1 cellular context compared by ENCODE assay signal in the genomic region with DNA sequence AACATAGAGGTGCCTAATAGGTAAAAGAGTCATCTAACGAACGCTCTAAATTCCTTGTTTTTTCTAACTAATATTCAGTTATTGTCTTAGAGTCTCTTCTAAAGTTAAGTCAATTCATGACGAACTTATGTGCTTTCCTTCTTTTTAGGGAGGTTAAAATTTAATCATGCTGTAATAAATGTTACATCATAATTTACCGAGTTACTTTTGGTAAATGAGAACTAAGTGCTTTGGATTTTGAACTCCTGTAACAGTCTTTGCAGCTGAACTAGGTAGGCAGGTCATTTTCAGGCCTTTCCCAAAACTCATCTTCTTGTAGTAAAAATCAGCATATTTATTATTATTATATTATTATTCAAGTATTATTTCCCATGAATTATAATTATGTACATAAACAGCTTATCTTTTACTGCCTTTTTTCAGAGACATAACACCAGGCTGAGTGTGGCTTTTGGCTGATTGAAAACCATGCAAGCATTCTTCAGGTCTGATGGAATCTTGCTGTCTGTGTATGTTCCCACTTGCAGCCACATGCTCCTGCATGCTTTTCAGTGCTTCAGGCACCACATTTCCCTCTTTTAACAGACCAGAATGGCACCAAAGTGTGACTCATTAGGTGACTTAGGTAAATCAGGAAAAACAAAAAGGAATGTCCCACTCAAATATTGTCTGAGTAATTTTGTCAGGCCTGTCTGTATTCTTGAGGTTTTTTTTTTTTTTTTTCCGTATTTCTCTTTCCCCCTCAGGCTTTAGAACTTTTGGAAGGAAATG.
TF ChIP-seq lines count a peak whose summit lies in the region.

No MANE protein-coding gene starts in this region.

TF ChIP-seq in SK-N-SH, 30 proteins besides CTCF, POLR2A, EP300 and RAD21 (continued from another document):
- TF ChIP-seq REST (IDR thresholded peaks at IDR 0.05; ENCODE audit: low read depth, low read length), result no peak
- TF ChIP-seq, protein P1, sequence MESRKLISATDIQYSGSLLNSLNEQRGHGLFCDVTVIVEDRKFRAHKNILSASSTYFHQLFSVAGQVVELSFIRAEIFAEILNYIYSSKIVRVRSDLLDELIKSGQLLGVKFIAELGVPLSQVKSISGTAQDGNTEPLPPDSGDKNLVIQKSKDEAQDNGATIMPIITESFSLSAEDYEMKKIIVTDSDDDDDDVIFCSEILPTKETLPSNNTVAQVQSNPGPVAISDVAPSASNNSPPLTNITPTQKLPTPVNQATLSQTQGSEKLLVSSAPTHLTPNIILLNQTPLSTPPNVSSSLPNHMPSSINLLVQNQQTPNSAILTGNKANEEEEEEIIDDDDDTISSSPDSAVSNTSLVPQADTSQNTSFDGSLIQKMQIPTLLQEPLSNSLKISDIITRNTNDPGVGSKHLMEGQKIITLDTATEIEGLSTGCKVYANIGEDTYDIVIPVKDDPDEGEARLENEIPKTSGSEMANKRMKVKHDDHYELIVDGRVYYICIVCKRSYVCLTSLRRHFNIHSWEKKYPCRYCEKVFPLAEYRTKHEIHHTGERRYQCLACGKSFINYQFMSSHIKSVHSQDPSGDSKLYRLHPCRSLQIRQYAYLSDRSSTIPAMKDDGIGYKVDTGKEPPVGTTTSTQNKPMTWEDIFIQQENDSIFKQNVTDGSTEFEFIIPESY (IDR thresholded peaks at IDR 0.05; ENCODE audit: borderline replicate concordance, low read depth), result no peak
- TF ChIP-seq RXRA (IDR thresholded peaks at IDR 0.05; ENCODE audit: borderline replicate concordance, low read depth), result no peak
- no peak for TF ChIP-seq FOSL2 (IDR thresholded peaks at IDR 0.05; ENCODE audit: borderline replicate concordance, low read depth)
- TF ChIP-seq PBX3 (IDR thresholded peaks at IDR 0.05), result no peak
- TF ChIP-seq ELF1 (IDR thresholded peaks at IDR 0.05), result no peak
- no peak for TF ChIP-seq TCF12 (IDR thresholded peaks at IDR 0.05)
- no peak for TF ChIP-seq RCOR1 (IDR thresholded peaks at IDR 0.05; ENCODE audit: low read length)
- TF ChIP-seq POLR2AphosphoS5 (IDR thresholded peaks at IDR 0.05; ENCODE audit: low read depth, low read length), result no peak
- TF ChIP-seq GATA2 (CRISPR knock-in tag; IDR thresholded peaks at IDR 0.05), result no peak
- no peak for TF ChIP-seq TAF1 (IDR thresholded peaks at IDR 0.05; ENCODE audit: borderline replicate concordance, low read depth, low read length)
